Comparison of ENCODE assay signal across 11 cellular contexts in the genomic region with DNA sequence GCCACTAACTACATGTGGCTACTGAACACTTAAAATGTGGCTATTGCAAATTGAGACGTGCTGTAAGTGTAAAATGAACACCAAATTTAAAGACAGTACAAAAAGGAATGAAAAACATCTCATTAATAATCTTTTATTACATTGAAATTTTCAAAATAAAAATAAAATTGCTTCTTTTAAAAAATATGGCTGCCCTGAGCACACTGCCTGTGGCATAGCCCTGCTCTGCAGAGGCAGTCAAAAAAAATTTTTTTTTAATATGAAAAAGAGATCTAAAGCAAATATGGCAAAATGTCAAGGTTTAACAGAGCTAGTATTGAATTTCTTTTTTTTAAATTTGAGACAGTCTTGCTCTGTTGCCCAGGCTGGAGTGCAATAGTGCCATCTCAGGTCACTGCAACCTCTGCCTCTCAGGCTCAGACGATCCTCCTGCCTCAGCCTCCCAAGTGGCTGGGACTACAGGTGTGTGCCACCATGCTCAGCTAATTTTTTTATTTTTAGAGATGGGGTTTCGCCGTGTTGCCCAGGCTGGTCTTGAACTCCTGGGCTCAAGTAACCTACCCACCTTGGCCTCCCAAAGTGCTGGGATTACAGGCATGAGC. TPM values are rescaled to one million over a fixed set of nuclear protein-coding genes. Genes with fewer than 3 reads are reported as not detected.
DNase-seq lines count a peak whose midpoint lies in the region; ATAC-seq and TF ChIP-seq lines count a peak whose summit lies in the region.
"Had no signal": no experiment of that assay in that cellular context is flagged by ENCODE, and none has a peak within 500 bp of the region (broad histone marks: within the 10 kb centered on the region; RNA-seq: fewer than 3 reads in every experiment).

No MANE protein-coding gene starts in this region.

- WGBS in stomach, 5 donors: 66 to 70% (median 68%) methylated on average over 4 of the region's 4 CpGs

- no peak overlapping the region for H3K4me3 Mint-ChIP-seq in glutamatergic neuron (ENCODE audit: unreplicated experiment)
- H3K4me3 Mint-ChIP-seq: activated naive CD8-positive, alpha-beta T cell treated with anti-CD3 and anti-CD28 coated beads, Interleukin-2, amount 50 U/mL, for 24 hours; GM23338 had no signal

- DNase-seq in glutamatergic neuron (no peak), stomach (no peak), NCI-H2171 treated with DMSO at 0.1 percent for 48 hours (lab: John Stamatoyannopoulos, UW) (no peak), midbrain (lab: John Stamatoyannopoulos, UW) (no peak)
- DNase-seq: activated naive CD8-positive, alpha-beta T cell treated with anti-CD3 and anti-CD28 coated beads, Interleukin-2, amount 50 U/mL, for 24 hours had no signal

- no peak for TF ChIP-seq EP300 in stomach (IDR thresholded peaks at IDR 0.05)

- no peaks in the 10 kb centered on the region for H3K9me3 ChIP-seq in stomach
- H3K9me3 ChIP-seq: right atrium auricular region had no signal

- H3K27ac ChIP-seq in stomach: no peak overlapping the region
- H3K27ac ChIP-seq: right atrium auricular region had no signal

- intact Hi-C loops in stomach (cut with DNase I; ENCODE audit: low total_unique reads): loop anchor here (5.0 kb wide), 1 partner anchor 225 kb away; no protein-coding TSS in a partner anchor

- H3K27me3 ChIP-seq in stomach: no peaks in the 10 kb centered on the region
- H3K27me3 ChIP-seq: right atrium auricular region had no signal

- H3K36me3 ChIP-seq in stomach: peaks cover 0 to 11% (median 3%) of the 10 kb centered on the region in 4 donors
- H3K36me3 ChIP-seq: right atrium auricular region had no signal

- H3K27me3 Mint-ChIP-seq in glutamatergic neuron (ENCODE audit: unreplicated experiment): no peaks in the 10 kb centered on the region
- H3K27me3 Mint-ChIP-seq: activated naive CD8-positive, alpha-beta T cell treated with anti-CD3 and anti-CD28 coated beads, Interleukin-2, amount 50 U/mL, for 24 hours had no signal

- no peaks in the 10 kb centered on the region for H3K4me1 Mint-ChIP-seq in glutamatergic neuron (ENCODE audit: low read depth, unreplicated experiment)
- H3K4me1 Mint-ChIP-seq: activated naive CD8-positive, alpha-beta T cell treated with anti-CD3 and anti-CD28 coated beads, Interleukin-2, amount 50 U/mL, for 24 hours; GM23338 had no signal

- no peaks in the 10 kb centered on the region for H3K9me3 Mint-ChIP-seq in glutamatergic neuron (ENCODE audit: unreplicated experiment)
- H3K9me3 Mint-ChIP-seq: activated naive CD8-positive, alpha-beta T cell treated with anti-CD3 and anti-CD28 coated beads, Interleukin-2, amount 50 U/mL, for 24 hours; GM23338 had no signal

- H3K36me3 Mint-ChIP-seq in glutamatergic neuron (ENCODE audit: unreplicated experiment): no peaks in the 10 kb centered on the region

- no peak for TF ChIP-seq POLR2A in stomach (IDR thresholded peaks at IDR 0.05)

- peak; percentile 20 for ATAC-seq in GM18858 (IDR thresholded peaks at IDR 0.05; ENCODE audit: unreplicated experiment)
- peak; percentile 25 for ATAC-seq in GM21526 (IDR thresholded peaks at IDR 0.05; ENCODE audit: low FRiP score, unreplicated experiment)
- peak; percentile 26 for ATAC-seq in HG03175 (IDR thresholded peaks at IDR 0.05; ENCODE audit: unreplicated experiment)
- ATAC-seq in HG03439 (IDR thresholded peaks at IDR 0.05; ENCODE audit: unreplicated experiment): no peak

- no peak overlapping the region for H3K4me3 ChIP-seq in stomach
- H3K4me3 ChIP-seq: GM23338, right atrium auricular region had no signal

- H3K27ac Mint-ChIP-seq in glutamatergic neuron (ENCODE audit: unreplicated experiment): no peak overlapping the region
- H3K27ac Mint-ChIP-seq: activated naive CD8-positive, alpha-beta T cell treated with anti-CD3 and anti-CD28 coated beads, Interleukin-2, amount 50 U/mL, for 24 hours; GM23338 had no signal

- TF ChIP-seq CTCF in glutamatergic neuron (IDR thresholded peaks at IDR 0.05; ENCODE audit: partially characterized antibody, unreplicated experiment): peak; percentile 55
- no peak for TF ChIP-seq CTCF in stomach (IDR thresholded peaks at IDR 0.05)

- H3K4me1 ChIP-seq in stomach: peaks cover 0 to 11% (median 7%) of the 10 kb centered on the region in 4 donors
- H3K4me1 ChIP-seq: right atrium auricular region had no signal

RNA-seq across cellular contexts. Expression of a gene that starts 25.6 kb away (rescaled TPM):
- total RNA-seq in glutamatergic neuron (ENCODE audit: unreplicated experiment) (7.1 TPM), stomach (10 to 100 TPM in 3 of 5 donors, 1 to 10 TPM in 2; 1.8 to 29.4 (median 11.4) TPM)
- 1 to 10 TPM; 4.6 to 6.9 (median 6.0) TPM for polyA plus RNA-seq in stomach

RNA-seq across cellular contexts. Expression of a gene that starts 49.8 kb away (rescaled TPM):
- 10.4 TPM for total RNA-seq in glutamatergic neuron (ENCODE audit: unreplicated experiment)
- total RNA-seq in stomach: 1 to 10 TPM in 2 of 5 donors, not detected in 3; 2.0 to 3.3 TPM
- polyA plus RNA-seq in stomach: 1 to 10 TPM; 1.4 to 3.3 (median 2.2) TPM
